25 cellular contexts compared by ENCODE assay signal in the genomic region with DNA sequence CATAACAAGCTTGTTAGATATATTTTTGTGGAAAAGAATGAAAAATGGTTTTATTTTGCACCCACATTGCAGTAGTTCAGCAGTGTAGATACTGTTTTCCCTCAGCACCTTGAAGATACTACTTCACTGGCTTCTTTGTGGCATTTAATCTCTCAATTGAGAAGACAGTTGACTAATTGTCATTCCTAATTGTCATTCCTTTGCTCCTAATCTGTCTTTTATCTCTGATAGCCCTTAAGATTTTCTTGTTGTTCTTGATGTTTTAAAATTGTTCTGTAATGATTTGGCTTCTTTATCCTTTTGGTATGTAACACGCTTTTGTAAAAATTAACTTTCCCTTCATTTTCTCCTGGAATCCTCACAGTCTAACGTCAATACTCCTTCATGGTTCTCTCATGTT.
"Had no signal": no experiment of that assay in that cellular context is flagged by ENCODE, and none has a peak within 500 bp of the region (broad histone marks: within the 10 kb centered on the region; RNA-seq: fewer than 3 reads in every experiment).

No MANE protein-coding gene starts in this region.

- H3K36me3 ChIP-seq: esophagus squamous epithelium, heart right ventricle, left lung, ovary, sigmoid colon, stomach, thyroid gland, vagina had no signal

- H3K27ac ChIP-seq: esophagus squamous epithelium, heart right ventricle, left lung, ovary, psoas muscle, sigmoid colon, stomach, thyroid gland, vagina had no signal

- H3K9me3 ChIP-seq: esophagus squamous epithelium, heart right ventricle, left lung, ovary, psoas muscle, sigmoid colon, stomach, thyroid gland, vagina had no signal

- ATAC-seq: effector memory CD8-positive, alpha-beta T cell; heart right ventricle; left cardiac atrium; left lung; naive thymus-derived CD4-positive, alpha-beta T cell; psoas muscle; right cardiac atrium; stimulated activated effector memory CD8-positive, alpha-beta T cell treated with anti-CD3 and anti-CD28 coated beads, Interleukin-12 subunit alpha, Interleukin-12 subunit beta, amount 100 ng/mL, for 72 hours had no signal

- H3K4me1 ChIP-seq: left lung, psoas muscle, sigmoid colon, vagina had no signal

- DNase-seq: effector memory CD8-positive, alpha-beta T cell; erythroblast; esophagus squamous epithelium; foreskin melanocyte; glutamatergic neuron; heart right ventricle; hippocampal formation; left cardiac atrium; left lung; mesenchymal stem cell; midbrain; naive thymus-derived CD4-positive, alpha-beta T cell; occipital lobe; ovary; posterior cingulate gyrus; psoas muscle; right cardiac atrium; sigmoid colon; stimulated activated CD4-positive, alpha-beta T cell treated with anti-CD3 and anti-CD28 coated beads, Interleukin-2, amount 100 ng/mL, for 24 hours; stimulated activated CD4-positive, alpha-beta T cell treated with anti-CD3 and anti-CD28 coated beads, Interleukin-4, amount 100 ng/mL, for 24 hours; stimulated activated naive CD4-positive, alpha-beta T cell treated with Interleukin-2 at 50 U/mL for 16 hours; stomach; thyroid gland had no signal

- H3K4me3 ChIP-seq: esophagus squamous epithelium, heart right ventricle, left lung, ovary, psoas muscle, sigmoid colon, stomach, thyroid gland, vagina had no signal

- H3K27me3 ChIP-seq: esophagus squamous epithelium, heart right ventricle, left lung, ovary, thyroid gland, vagina had no signal
